Comparison of ENCODE assay signal across 9 cellular contexts in genomic region chr17:36087487-36087886, GRCh38. TPM values are rescaled to one million over a fixed set of nuclear protein-coding genes. Genes with fewer than 3 reads are reported as not detected.
"Had no signal": no experiment of that assay in that cellular context is flagged by ENCODE, and none has a peak within 500 bp of the region (broad histone marks: within the 10 kb centered on the region; RNA-seq: fewer than 3 reads in every experiment).

No MANE protein-coding gene starts in this region.

RNA-seq across cellular contexts. Expression of gene CCL3, which starts 2.5 kb away (rescaled TPM):
- total RNA-seq: left ventricle myocardium superior, lung microvascular endothelial cell, myocyte, osteocyte had no signal
- polyA plus RNA-seq: keratinocyte; naive thymus-derived CD4-positive, alpha-beta T cell had no signal

RNA-seq across cellular contexts. Expression of gene CCL4, which starts 16.1 kb away (rescaled TPM):
- total RNA-seq: lung microvascular endothelial cell, myocyte, osteocyte had no signal
- polyA plus RNA-seq: keratinocyte, smooth muscle cell had no signal

RNA-seq across cellular contexts. Expression of gene CCL18, which starts 23.4 kb away (rescaled TPM):
- total RNA-seq: lung microvascular endothelial cell; myocyte; naive thymus-derived CD4-positive, alpha-beta T cell; occipital lobe; osteocyte; skeletal muscle tissue; smooth muscle cell had no signal
- polyA plus RNA-seq: keratinocyte; naive thymus-derived CD4-positive, alpha-beta T cell; smooth muscle cell had no signal
